ENCODE assay signal across 8 cellular contexts in genomic region chr1:11805454-11806306, GRCh38. TPM values are rescaled to one million over a fixed set of nuclear protein-coding genes. Genes with fewer than 3 reads are reported as not detected.
DNase-seq lines count a peak whose midpoint lies in the region; ATAC-seq and TF ChIP-seq lines count a peak whose summit lies in the region.

Gene CLCN6 (plus strand): TSS chr1:11806191. CDS start chr1:11806263, 72 bp downstream.
Gene MTHFR (minus strand): TSS chr1:11805964. CDS start chr1:11803116, 2,848 bp downstream.

- no peaks in the 10 kb centered on the region for H3K9me3 Mint-ChIP-seq in activated T-cell treated with anti-CD3 and anti-CD28 coated beads, Interleukin-2, amount 50 U/mL, for 4 hours

- H3K27me3 ChIP-seq in muscle layer of duodenum (ENCODE audit: low read depth, low read length) = no peaks in the 10 kb centered on the region

- peaks cover 57% of the 10 kb centered on the region for H3K4me1 Mint-ChIP-seq in activated T-cell treated with anti-CD3 and anti-CD28 coated beads, Interleukin-2, amount 50 U/mL, for 4 hours (ENCODE audit: low read depth)

- H3K4me3 Mint-ChIP-seq in activated T-cell treated with anti-CD3 and anti-CD28 coated beads, Interleukin-2, amount 50 U/mL, for 4 hours = peak within 1 kb of the TSS; percentile 94

- peak; percentile 74 for ATAC-seq in GM21717 (IDR thresholded peaks at IDR 0.05; ENCODE audit: unreplicated experiment)
- peak; percentile 92 to 94 for ATAC-seq in activated T-cell treated with anti-CD3 and anti-CD28 coated beads, Interleukin-2, amount 50 U/mL, for 4 hours
- ATAC-seq in esophagus mucosa = peak; percentile 94

- H3K9me3 ChIP-seq in muscle layer of duodenum (ENCODE audit: control insufficient read depth in 1 of 2, low read length in 2 of 2) = no peaks in the 10 kb centered on the region

- H3K4me3 ChIP-seq in muscle layer of duodenum (ENCODE audit: low read depth in 1 of 2, low read length in 2 of 2) = peak within 1 kb of the TSS; percentile 64 to 86

- peaks cover 20 to 63% of the 10 kb centered on the region in 2 donors for H3K4me1 ChIP-seq in muscle layer of duodenum (ENCODE audit: control insufficient read depth in 1 of 2, insufficient read depth in 2 of 2, low read length in 2 of 2)

- no peaks in the 10 kb centered on the region for H3K27me3 Mint-ChIP-seq in activated T-cell treated with anti-CD3 and anti-CD28 coated beads, Interleukin-2, amount 50 U/mL, for 4 hours (ENCODE audit: low read depth)

- H3K36me3 ChIP-seq in muscle layer of duodenum (ENCODE audit: control insufficient read depth in 1 of 2, insufficient read depth in 2 of 2, low read length in 2 of 2) = peaks cover 3 to 13% of the 10 kb centered on the region in 2 donors

- peak within 1 kb of the TSS; percentile 92 for H3K27ac ChIP-seq in muscle layer of duodenum (ENCODE audit: low read length)

- DNase-seq in DMS153 treated with DMSO at 0.1 percent for 48 hours (lab: John Stamatoyannopoulos, UW; ENCODE audit: unreplicated experiment) (peak; percentile 99), KBM-7 (peak; percentile 99)
- DNase-seq in activated T-cell treated with anti-CD3 and anti-CD28 coated beads, Interleukin-2, amount 50 U/mL, for 4 hours = peak; percentile 96
- peak; percentile 93 to 98 for DNase-seq in stimulated activated CD8-positive, alpha-beta memory T cell treated with anti-CD3 and anti-CD28 coated beads, Interleukin-7, amount 100 ng/mL, for 4 hours (ENCODE audit: low read depth in 2 of 2)

- H3K36me3 Mint-ChIP-seq in activated T-cell treated with anti-CD3 and anti-CD28 coated beads, Interleukin-2, amount 50 U/mL, for 4 hours (ENCODE audit: insufficient read depth) = peaks cover 10% of the 10 kb centered on the region

- in situ Hi-C loops in KBM-7 (cut with MboI; ENCODE audit: low pct_unique_long_range_greater_than_20kb, low sequenced_read_pairs) = no loop called here

TF ChIP-seq in PFSK-1, 5 proteins besides CTCF, POLR2A, EP300 and RAD21:
- TF ChIP-seq POLR2AphosphoS5 (IDR thresholded peaks at IDR 0.05; ENCODE audit: low read depth, low read length) = peak; percentile 77
- no peak for TF ChIP-seq REST (IDR thresholded peaks at IDR 0.05; ENCODE audit: insufficient read depth in 1 of 2, low read depth in 2 of 2, low read length in 2 of 2)
- TF ChIP-seq FOXP2 (optimal IDR thresholded peaks at IDR 0.05; ENCODE audit: borderline replicate concordance, extremely low read depth, extremely low read length, insufficient read depth) = peak; percentile 76
- TF ChIP-seq SIN3A (IDR thresholded peaks at IDR 0.05; ENCODE audit: borderline replicate concordance, insufficient read depth, low read length) = peak; percentile 56
- 0 out of 2 replicates have a peak, but pooled peaks have one; percentile 48 for TF ChIP-seq TAF1 (IDR thresholded peaks at IDR 0.05; ENCODE audit: borderline replicate concordance, insufficient read depth, low read length)
TF ChIP-seq in PFSK-1: peak in this region for 4.

RNA-seq across cellular contexts. Expression of gene CLCN6, which starts in this region (rescaled TPM):
- 15.0 TPM for polyA plus RNA-seq in PFSK-1 (2012; ENCODE audit: insufficient read length, low read depth)
- total RNA-seq in activated T-cell treated with anti-CD3 and anti-CD28 coated beads, Interleukin-2, amount 50 U/mL, for 4 hours = 10 to 100 TPM in 2 of 3 donors, 1 to 10 TPM in 1; 8.6 to 13.5 (median 10.7) TPM
- total RNA-seq in esophagus mucosa = 6.9 TPM

RNA-seq across cellular contexts. Expression of gene MTHFR, which starts in this region (rescaled TPM):
- 12.5 TPM for polyA plus RNA-seq in PFSK-1 (2012; ENCODE audit: insufficient read length, low read depth)
- total RNA-seq in activated T-cell treated with anti-CD3 and anti-CD28 coated beads, Interleukin-2, amount 50 U/mL, for 4 hours = 10 to 100 TPM; 13.1 to 17.0 (median 14.9) TPM
- 21.3 TPM for total RNA-seq in esophagus mucosa

Comparison
In these comparisons a context has a peak if more than half of its experiments do, and no peak if none do; other contexts are left out.
1. Peak in every context shown above with its lines: DNase-seq, ATAC-seq, H3K4me3 ChIP-seq and H3K27ac ChIP-seq.